Comparison of ENCODE assay signal across 2 cellular contexts in genomic region chr3:134284438-134284837, GRCh38.
TF ChIP-seq lines count a peak whose summit lies in the region.

No MANE protein-coding gene starts in this region.

TF ChIP-seq in HepG2, 621 proteins besides CTCF, POLR2A, EP300 and RAD21:
- peak; percentile 68 to 72 for TF ChIP-seq MAFK (conservative IDR thresholded peaks at IDR 0.05 in 1 of 2, IDR thresholded peaks at IDR 0.05 in 1 of 2; ENCODE audit: low read length in 2 of 2)
- peak; percentile 64 for TF ChIP-seq MAFF (IDR thresholded peaks at IDR 0.05; ENCODE audit: low read depth, low read length)
- TF ChIP-seq ZNF331 (CRISPR knock-in tag; IDR thresholded peaks at IDR 0.05) = no peak
TF ChIP-seq in HepG2: peak in this region for 2.

TF ChIP-seq in K562, 482 proteins besides CTCF, POLR2A, EP300 and RAD21:
- TF ChIP-seq ZNF316 (IDR thresholded peaks at IDR 0.05) (peak; percentile 16; the same call in 1 of the 2 replicates), ELF4 (CRISPR knock-in tag; IDR thresholded peaks at IDR 0.05) (no peak), HDGF (IDR thresholded peaks at IDR 0.05) (no peak), USF1 (CRISPR knock-in tag; IDR thresholded peaks at IDR 0.05) (no peak)
